ENCODE assay signal across 8 cellular contexts in genomic region chr4:8440491-8441311, GRCh38. TPM values are rescaled to one million over a fixed set of nuclear protein-coding genes. Genes with fewer than 3 reads are reported as not detected.
DNase-seq lines count a peak whose midpoint lies in the region; ATAC-seq, FAIRE-seq and TF ChIP-seq lines count a peak whose summit lies in the region.

Gene ACOX3 (minus strand): TSS chr4:8440723. CDS start chr4:8416521, 24,202 bp downstream.
Gene TRMT44 (plus strand): TSS chr4:8440777. CDS start chr4:8440823, 46 bp downstream.

- peak; percentile 68 for FAIRE-seq in astrocyte (lab: Jason Lieb, UNC)

- no peaks in the 10 kb centered on the region for H3K36me3 Mint-ChIP-seq in astrocyte (ENCODE audit: low read depth, unreplicated experiment)

- H3K9ac ChIP-seq in astrocyte (ENCODE audit: low read length), result peak within 1 kb of the TSS; percentile 91

- H3K36me3 ChIP-seq in astrocyte (ENCODE audit: insufficient read depth, low read length) (no peaks in the 10 kb centered on the region), uterus (no peaks in the 10 kb centered on the region)

- peaks cover 45% of the 10 kb centered on the region for H3K4me1 Mint-ChIP-seq in astrocyte (ENCODE audit: low read depth, unreplicated experiment)

- peak within 1 kb of the TSS; percentile 95 for H3K27ac ChIP-seq in astrocyte (ENCODE audit: low read depth, low read length)
- H3K27ac ChIP-seq in right cardiac atrium (ENCODE audit: low read length), result peak within 1 kb of the TSS; percentile 94
- H3K27ac ChIP-seq in uterus, result peak within 1 kb of the TSS; percentile 93 to 94

- TF ChIP-seq CTCF in astrocyte (IDR thresholded peaks at IDR 0.05; ENCODE audit: insufficient read depth, low read depth, low read length), result no peak
- peak in 2 of 4 experiments; percentile 25 to 34 for TF ChIP-seq CTCF in uterus (IDR thresholded peaks at IDR 0.05)

- H3K4me3 ChIP-seq in astrocyte (ENCODE audit: insufficient read depth, low read depth, low read length) (peak within 1 kb of the TSS; percentile 88), right cardiac atrium (ENCODE audit: low read length) (peak within 1 kb of the TSS; percentile 90), uterus (peak within 1 kb of the TSS; percentile 64 to 91)

- DNase-seq in NCI-H2029 (lab: John Stamatoyannopoulos, UW) (peak; percentile 81), T-helper 9 cell (peak; percentile 96), astrocyte (ENCODE audit: low read depth) (peak; percentile 84), right cardiac atrium (peak; percentile 87 to 97 (median 96)), putamen (ENCODE audit: low spot score) (peak; percentile 88), uterus (peak; percentile 88 to 94)

- no peaks in the 10 kb centered on the region for H3K27me3 Mint-ChIP-seq in astrocyte (ENCODE audit: low read depth, unreplicated experiment)

- peak within 1 kb of the TSS; percentile 89 for H3K4me2 ChIP-seq in astrocyte (ENCODE audit: low read length)

- no peaks in the 10 kb centered on the region for H3K9me3 Mint-ChIP-seq in astrocyte (ENCODE audit: unreplicated experiment)

- peak within 1 kb of the TSS; percentile 99 for H3K27ac Mint-ChIP-seq in astrocyte (ENCODE audit: unreplicated experiment)

- peaks cover 23% of the 10 kb centered on the region for H3K4me1 ChIP-seq in astrocyte (ENCODE audit: insufficient read depth, low read length)
- peaks cover 13% of the 10 kb centered on the region for H3K4me1 ChIP-seq in right cardiac atrium (ENCODE audit: control insufficient read depth, insufficient read depth, low read length)
- peaks cover 0 to 14% of the 10 kb centered on the region in 2 donors for H3K4me1 ChIP-seq in uterus

- H3K9me3 ChIP-seq in astrocyte (ENCODE audit: insufficient read depth, low read depth, low read length) (no peaks in the 10 kb centered on the region), right cardiac atrium (ENCODE audit: control insufficient read depth, low read length) (no peaks in the 10 kb centered on the region), uterus (no peaks in the 10 kb centered on the region)

- peak; percentile 87 for ATAC-seq in GM18502 (IDR thresholded peaks at IDR 0.05; ENCODE audit: poor library complexity, unreplicated experiment)
- peak; percentile 79 for ATAC-seq in HG02938 (IDR thresholded peaks at IDR 0.05; ENCODE audit: unreplicated experiment)
- ATAC-seq in right cardiac atrium, result peak; percentile 93 to 94

- intact Hi-C loops in right cardiac atrium (cut with DNase I) (no loop called here), uterus (cut with DNase I; ENCODE audit: low total_unique reads) (no loop called here)

- H3K27me3 ChIP-seq in astrocyte (ENCODE audit: insufficient read depth, low read length) (no peaks in the 10 kb centered on the region), right cardiac atrium (ENCODE audit: control insufficient read depth, insufficient read depth) (no peaks in the 10 kb centered on the region), uterus (no peaks in the 10 kb centered on the region)

- H4K20me1 ChIP-seq in astrocyte (ENCODE audit: insufficient read depth, low read length), result peaks cover 30% of the 10 kb centered on the region

- peak; percentile 37 to 68 for TF ChIP-seq POLR2A in uterus (IDR thresholded peaks at IDR 0.05)

- peak within 1 kb of the TSS; percentile 92 for H2AFZ ChIP-seq in astrocyte (ENCODE audit: low read depth, low read length)

- under 1% methylated on average over 60 of the region's 60 CpGs for WGBS in right cardiac atrium

- H3K4me3 Mint-ChIP-seq in astrocyte (ENCODE audit: unreplicated experiment), result peak within 1 kb of the TSS; percentile 91

- peaks cover 82% of the 10 kb centered on the region for H3K79me2 ChIP-seq in astrocyte (ENCODE audit: insufficient read depth, low read length)

RNA-seq across cellular contexts. Expression of gene ACOX3, which starts in this region (rescaled TPM):
- total RNA-seq in astrocyte (45.6 and 54.6 TPM in 2 replicates), right cardiac atrium (10 to 100 TPM; 52.9 to 94.8 (median 55.1) TPM), uterus (10 to 100 TPM; 17.9 to 31.1 (median 22.5) TPM)
- 25.7 TPM for polyA plus RNA-seq in right cardiac atrium

RNA-seq across cellular contexts. Expression of gene TRMT44, which starts in this region (rescaled TPM):
- 12.2 and 18.0 TPM in 2 replicates for total RNA-seq in astrocyte
- total RNA-seq in right cardiac atrium, result 10 to 100 TPM; 10.2 to 12.9 (median 12.5) TPM
- 7.6 TPM for polyA plus RNA-seq in right cardiac atrium
- total RNA-seq in uterus, result 10 to 100 TPM in 3 of 4 donors, 1 to 10 TPM in 1; 3.3 to 38.8 (median 32.3) TPM

Comparison
In these comparisons a context has a peak if more than half of its experiments do, and no peak if none do; other contexts are left out.
1. Peak in every context shown above with its lines: DNase-seq, ATAC-seq, H3K4me3 ChIP-seq and H3K27ac ChIP-seq.